ENCODE assay signal across 12 cellular contexts in the genomic region with DNA sequence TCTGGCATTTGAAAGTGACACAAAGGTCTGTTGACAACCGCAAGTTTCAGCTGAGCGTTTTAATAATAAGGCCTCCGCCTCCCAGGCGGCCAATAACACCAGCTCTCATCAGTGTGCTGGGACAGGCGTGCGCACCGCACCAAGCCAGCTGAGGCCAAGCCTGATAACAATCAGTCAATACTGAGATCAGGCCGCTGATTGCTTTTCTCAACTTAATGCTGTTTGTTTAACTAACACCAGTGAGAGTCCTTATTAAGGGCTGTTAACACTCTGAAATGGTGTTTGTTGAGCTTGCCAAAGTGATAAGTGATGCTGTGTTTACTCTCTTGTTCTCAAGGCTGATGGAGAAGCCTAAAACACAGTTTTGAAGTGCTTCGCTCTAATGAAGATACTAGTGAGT.
DNase-seq lines count a peak whose midpoint lies in the region; ATAC-seq and TF ChIP-seq lines count a peak whose summit lies in the region.
"Had no signal": no experiment of that assay in that cellular context is flagged by ENCODE, and none has a peak within 500 bp of the region (broad histone marks: within the 10 kb centered on the region; RNA-seq: fewer than 3 reads in every experiment).

No MANE protein-coding gene starts in this region.

- peaks cover 8% of the 10 kb centered on the region for H3K4me1 ChIP-seq in lower lobe of right lung

- no peak overlapping the region for H3K27ac ChIP-seq in lower lobe of right lung

- no peaks in the 10 kb centered on the region for H3K9me3 ChIP-seq in lower lobe of right lung

- H3K27me3 ChIP-seq in lower lobe of right lung (ENCODE audit: low read depth): peaks cover 36% of the 10 kb centered on the region

- TF ChIP-seq CTCF in lower lobe of right lung (IDR thresholded peaks at IDR 0.05): no peak

- H3K4me3 ChIP-seq in lower lobe of right lung: no peak overlapping the region

- DNase-seq in DMS153 (lab: John Stamatoyannopoulos, UW) (peak; percentile 95), NCI-H128 (lab: John Stamatoyannopoulos, UW; ENCODE audit: unreplicated experiment) (peak; percentile 74), NCI-H774 (lab: John Stamatoyannopoulos, UW) (peak; percentile 92), lower lobe of right lung (peak; percentile 66), NCI-H82 (lab: John Stamatoyannopoulos, UW) (no peak), cortex of kidney (lab: John Stamatoyannopoulos, UW) (no peak)
- no peak for DNase-seq in stimulated activated CD4-positive, alpha-beta T cell treated with anti-CD3 and anti-CD28 coated beads, Interleukin-4, amount 100 ng/mL, for 1 hour
- no peak for DNase-seq in stimulated activated naive CD4-positive, alpha-beta T cell (lab: John Stamatoyannopoulos, UW)
- DNase-seq: activated naive CD4-positive, alpha-beta T cell treated with anti-CD3 and anti-CD28 coated beads, Interleukin-2, amount 10 ng/mL, durations not matched to agents 7 days and 5 days; cerebellar nuclear complex; NCI-H1694 treated with DMSO at 0.1 percent for 48 hours had no signal

- no peaks in the 10 kb centered on the region for H3K36me3 ChIP-seq in lower lobe of right lung

- peak; percentile 92 to 95 for ATAC-seq in lower lobe of right lung
- ATAC-seq: HCT116 had no signal

- intact Hi-C loops in lower lobe of right lung (cut with DNase I): no loop called here

Comparison
In these comparisons a context has a peak if more than half of its experiments do, and no peak if none do; other contexts are left out.
1. DNase-seq: peak in DMS153 (single experiment), NCI-H128 (single experiment), NCI-H774 (single experiment) and lower lobe of right lung (single experiment); none in stimulated activated CD4-positive, alpha-beta T cell treated with anti-CD3 and anti-CD28 coated beads, Interleukin-4, amount 100 ng/mL, for 1 hour (single experiment), stimulated activated naive CD4-positive, alpha-beta T cell (0 of 6), NCI-H82 (single experiment) and cortex of kidney (single experiment).